19 cellular contexts compared by ENCODE assay signal in genomic region chr2:225788571-225788970, GRCh38.
"Had no signal": no experiment of that assay in that cellular context is flagged by ENCODE, and none has a peak within 500 bp of the region (broad histone marks: within the 10 kb centered on the region; RNA-seq: fewer than 3 reads in every experiment).

No MANE protein-coding gene starts in this region.

- H3K9me3 ChIP-seq: body of pancreas, gastroesophageal sphincter, sigmoid colon, spleen, upper lobe of left lung had no signal

- H3K36me3 ChIP-seq: gastroesophageal sphincter, sigmoid colon, spleen, upper lobe of left lung had no signal

- ATAC-seq: activated CD4-positive, CD25-positive, alpha-beta regulatory T cell treated with anti-CD3 and anti-CD28 coated beads, Interleukin-2, amount 50 U/mL, for 24 hours; activated CD8-positive, alpha-beta T cell treated with anti-CD3 and anti-CD28 coated beads for 36 hours; body of pancreas; gastroesophageal sphincter; left ventricle myocardium superior had no signal

- H3K4me1 ChIP-seq: body of pancreas, gastroesophageal sphincter, sigmoid colon, spleen, upper lobe of left lung had no signal

- H3K27me3 ChIP-seq: body of pancreas, gastroesophageal sphincter, sigmoid colon, spleen, upper lobe of left lung had no signal

- H3K27ac ChIP-seq: body of pancreas, gastroesophageal sphincter, sigmoid colon, spleen, upper lobe of left lung, VCaP had no signal

- DNase-seq: activated CD4-positive, alpha-beta T cell treated with anti-CD3 and anti-CD28 coated beads, Interleukin-2, amount 10 ng/mL, durations not matched to agents 7 days and 5 days; activated CD8-positive, alpha-beta T cell treated with anti-CD3 and anti-CD28 coated beads for 36 hours; activated gamma-delta T cell treated with Interleukin-2 at 50 U/mL for 16 hours; activated T-cell treated with anti-CD3 and anti-CD28 coated beads, Interleukin-2, amount 50 U/mL, for 1 hour; anterior cingulate cortex; body of pancreas; effector CD4-positive, alpha-beta T cell; head of caudate nucleus; left ventricle myocardium superior; nucleus accumbens; sigmoid colon; spleen; stimulated activated CD4-positive, alpha-beta T cell treated with anti-CD3 and anti-CD28 coated beads, Interleukin-4, amount 100 ng/mL, for 1 hour; stimulated activated naive CD4-positive, alpha-beta T cell treated with Interleukin-2 at 50 U/mL for 16 hours; T-helper 2 cell; upper lobe of left lung had no signal

- H3K4me3 ChIP-seq: body of pancreas, gastroesophageal sphincter, sigmoid colon, spleen, upper lobe of left lung had no signal
